ENCODE assay signal across 1 cellular context in genomic region chr1:235090406-235091069, GRCh38.
TF ChIP-seq lines count a peak whose summit lies in the region.

No MANE protein-coding gene starts in this region.

TF ChIP-seq in K562, 482 proteins besides CTCF, POLR2A, EP300 and RAD21 (continued from another document and continues in another):
- TF ChIP-seq ATF3 (IDR thresholded peaks at IDR 0.05) = no peak
- no peak for TF ChIP-seq ATF3 (CRISPR knock-in tag; conservative IDR thresholded peaks at IDR 0.05)
- TF ChIP-seq RNF2 (IDR thresholded peaks at IDR 0.05) = peak; percentile 25; the same call in 1 of the 2 replicates
- TF ChIP-seq, protein P1, sequence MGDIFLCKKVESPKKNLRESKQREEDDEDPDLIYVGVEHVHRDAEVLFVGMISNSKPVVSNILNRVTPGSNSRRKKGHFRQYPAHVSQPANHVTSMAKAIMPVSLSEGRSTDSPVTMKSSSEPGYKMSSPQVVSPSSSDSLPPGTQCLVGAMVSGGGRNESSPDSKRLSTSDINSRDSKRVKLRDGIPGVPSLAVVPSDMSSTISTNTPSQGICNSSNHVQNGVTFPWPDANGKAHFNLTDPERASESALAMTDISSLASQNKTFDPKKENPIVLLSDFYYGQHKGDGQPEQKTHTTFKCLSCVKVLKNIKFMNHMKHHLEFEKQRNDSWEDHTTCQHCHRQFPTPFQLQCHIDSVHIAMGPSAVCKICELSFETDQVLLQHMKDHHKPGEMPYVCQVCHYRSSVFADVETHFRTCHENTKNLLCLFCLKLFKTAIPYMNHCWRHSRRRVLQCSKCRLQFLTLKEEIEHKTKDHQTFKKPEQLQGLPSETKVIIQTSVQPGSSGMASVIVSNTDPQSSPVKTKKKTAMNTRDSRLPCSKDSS (IDR thresholded peaks at IDR 0.05; ENCODE audit: low read depth, partially characterized antibody) = no peak
- no peak for TF ChIP-seq RBM14 (IDR thresholded peaks at IDR 0.05; ENCODE audit: borderline replicate concordance, insufficient read depth, low read depth, low read length)
- TF ChIP-seq EP400 (IDR thresholded peaks at IDR 0.05) = no peak; the same call in 1 of the 2 replicates
- TF ChIP-seq HIVEP1 (CRISPR knock-in tag; IDR thresholded peaks at IDR 0.05) = no peak
- TF ChIP-seq FOS (IDR thresholded peaks at IDR 0.05; ENCODE audit: extremely low read depth, insufficient read length) = no peak
- no peak for TF ChIP-seq NR4A1 (CRISPR knock-in tag; IDR thresholded peaks at IDR 0.05)
- TF ChIP-seq NR4A1 (tag; IDR thresholded peaks at IDR 0.05) = no peak
- no peak for TF ChIP-seq ZKSCAN8 (CRISPR knock-in tag; IDR thresholded peaks at IDR 0.05)
- TF ChIP-seq BRF1 (IDR thresholded peaks at IDR 0.05; ENCODE audit: borderline replicate concordance, extremely low read depth, insufficient read length) = no peak
- TF ChIP-seq HNRNPK (IDR thresholded peaks at IDR 0.05; ENCODE audit: low read depth, low read length, poor library complexity, severe bottlenecking) = no peak
- TF ChIP-seq SRSF1 (IDR thresholded peaks at IDR 0.05; ENCODE audit: low read depth, low read length) = no peak
- TF ChIP-seq ZNF217 (CRISPR knock-in tag; IDR thresholded peaks at IDR 0.05) = no peak
- TF ChIP-seq KLF13 (tag; IDR thresholded peaks at IDR 0.05; ENCODE audit: borderline replicate concordance, low read depth) = no peak
- TF ChIP-seq KDM5B (IDR thresholded peaks at IDR 0.05; ENCODE audit: insufficient replicate concordance, low read depth, low read length) = no peak
- TF ChIP-seq POLR2AphosphoS2 (IDR thresholded peaks at IDR 0.05; ENCODE audit: low read length) = no peak
- TF ChIP-seq ZNF668 (CRISPR knock-in tag; IDR thresholded peaks at IDR 0.05) = 0 out of 2 replicates have a peak, but pooled peaks have one; percentile 0
- TF ChIP-seq TSHZ1 (CRISPR knock-in tag; IDR thresholded peaks at IDR 0.05) = no peak
- TF ChIP-seq, protein P2, sequence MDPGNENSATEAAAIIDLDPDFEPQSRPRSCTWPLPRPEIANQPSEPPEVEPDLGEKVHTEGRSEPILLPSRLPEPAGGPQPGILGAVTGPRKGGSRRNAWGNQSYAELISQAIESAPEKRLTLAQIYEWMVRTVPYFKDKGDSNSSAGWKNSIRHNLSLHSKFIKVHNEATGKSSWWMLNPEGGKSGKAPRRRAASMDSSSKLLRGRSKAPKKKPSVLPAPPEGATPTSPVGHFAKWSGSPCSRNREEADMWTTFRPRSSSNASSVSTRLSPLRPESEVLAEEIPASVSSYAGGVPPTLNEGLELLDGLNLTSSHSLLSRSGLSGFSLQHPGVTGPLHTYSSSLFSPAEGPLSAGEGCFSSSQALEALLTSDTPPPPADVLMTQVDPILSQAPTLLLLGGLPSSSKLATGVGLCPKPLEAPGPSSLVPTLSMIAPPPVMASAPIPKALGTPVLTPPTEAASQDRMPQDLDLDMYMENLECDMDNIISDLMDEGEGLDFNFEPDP (CRISPR knock-in tag; IDR thresholded peaks at IDR 0.05) = no peak
- TF ChIP-seq BRD9 (IDR thresholded peaks at IDR 0.05; ENCODE audit: low read depth, partially characterized antibody) = no peak
- TF ChIP-seq U2AF1 (optimal IDR thresholded peaks at IDR 0.05; ENCODE audit: low read depth, low read length) = no peak
- 0 out of 2 replicates have a peak, but pooled peaks have one; percentile 43 for TF ChIP-seq BACH1 (tag; IDR thresholded peaks at IDR 0.05)
- no peak; a peak in 1 of 4 replicates for TF ChIP-seq NRF1 (conservative IDR thresholded peaks at IDR 0.05 in 1 of 2, IDR thresholded peaks at IDR 0.05 in 1 of 2)
- TF ChIP-seq ZNF24 (IDR thresholded peaks at IDR 0.05) = peak; percentile 79
- TF ChIP-seq MYC (IDR thresholded peaks at IDR 0.05; ENCODE audit: low read depth, low read length) = peak; percentile 70
- no peak for TF ChIP-seq MYC (CRISPR knock-in tag; IDR thresholded peaks at IDR 0.05; ENCODE audit: borderline replicate concordance, low read depth)
- no peak for TF ChIP-seq ZSCAN32 (CRISPR knock-in tag; IDR thresholded peaks at IDR 0.05)
- no peak for TF ChIP-seq ZNF311 (CRISPR knock-in tag; IDR thresholded peaks at IDR 0.05)
- no peak for TF ChIP-seq ZNF586 (CRISPR knock-in tag; conservative IDR thresholded peaks at IDR 0.05)
- TF ChIP-seq ZBTB11 (CRISPR knock-in tag; IDR thresholded peaks at IDR 0.05) = peak in 1 of 3 experiments; percentile 54; a peak in 1 of 6 replicates
- no peak for TF ChIP-seq ZNF408 (CRISPR knock-in tag; IDR thresholded peaks at IDR 0.05; ENCODE audit: low read depth)
- no peak for TF ChIP-seq SLC30A9 (CRISPR knock-in tag; IDR thresholded peaks at IDR 0.05)
- no peak for TF ChIP-seq THRAP3 (IDR thresholded peaks at IDR 0.05; ENCODE audit: borderline replicate concordance)
- TF ChIP-seq ETV1 (tag; conservative IDR thresholded peaks at IDR 0.05; ENCODE audit: low read depth) = peak; percentile 44; the same call in 1 of the 2 replicates
- TF ChIP-seq CREB5 (CRISPR knock-in tag; IDR thresholded peaks at IDR 0.05) = no peak
- TF ChIP-seq HOXB6 (CRISPR knock-in tag; IDR thresholded peaks at IDR 0.05; ENCODE audit: borderline replicate concordance) = no peak
- TF ChIP-seq, protein P3, sequence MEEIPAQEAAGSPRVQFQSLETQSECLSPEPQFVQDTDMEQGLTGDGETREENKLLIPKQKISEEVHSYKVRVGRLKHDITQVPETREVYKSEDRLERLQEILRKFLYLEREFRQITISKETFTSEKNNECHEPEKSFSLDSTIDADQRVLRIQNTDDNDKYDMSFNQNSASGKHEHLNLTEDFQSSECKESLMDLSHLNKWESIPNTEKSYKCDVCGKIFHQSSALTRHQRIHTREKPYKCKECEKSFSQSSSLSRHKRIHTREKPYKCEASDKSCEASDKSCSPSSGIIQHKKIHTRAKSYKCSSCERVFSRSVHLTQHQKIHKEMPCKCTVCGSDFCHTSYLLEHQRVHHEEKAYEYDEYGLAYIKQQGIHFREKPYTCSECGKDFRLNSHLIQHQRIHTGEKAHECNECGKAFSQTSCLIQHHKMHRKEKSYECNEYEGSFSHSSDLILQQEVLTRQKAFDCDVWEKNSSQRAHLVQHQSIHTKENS (CRISPR knock-in tag; IDR thresholded peaks at IDR 0.05) = no peak
- no peak for TF ChIP-seq PYGO2 (tag; IDR thresholded peaks at IDR 0.05)
- no peak for TF ChIP-seq HDAC3 (IDR thresholded peaks at IDR 0.05; ENCODE audit: borderline replicate concordance, partially characterized antibody)
- no peak for TF ChIP-seq CAMTA2 (CRISPR knock-in tag; conservative IDR thresholded peaks at IDR 0.05)
- TF ChIP-seq CTBP1 (IDR thresholded peaks at IDR 0.05; ENCODE audit: borderline replicate concordance) = peak; percentile 86
- TF ChIP-seq ZC3H8 (IDR thresholded peaks at IDR 0.05) = no peak
- no peak for TF ChIP-seq E2F8 (IDR thresholded peaks at IDR 0.05; ENCODE audit: low read depth, partially characterized antibody)
- TF ChIP-seq ZNF431 (CRISPR knock-in tag; IDR thresholded peaks at IDR 0.05) = no peak
- no peak for TF ChIP-seq GTF2B (IDR thresholded peaks at IDR 0.05; ENCODE audit: extremely low read depth, insufficient read length)
- peak; percentile 10 to 55; a peak in 1 of 4 replicates for TF ChIP-seq TEAD1 (CRISPR knock-in tag; IDR thresholded peaks at IDR 0.05)
- TF ChIP-seq STAT5B (CRISPR knock-in tag; IDR thresholded peaks at IDR 0.05) = no peak
- TF ChIP-seq ZNF764 (CRISPR knock-in tag; IDR thresholded peaks at IDR 0.05; ENCODE audit: low read depth) = no peak
- no peak for TF ChIP-seq ZNF124 (CRISPR knock-in tag; IDR thresholded peaks at IDR 0.05)
- no peak for TF ChIP-seq ZBTB9 (CRISPR knock-in tag; IDR thresholded peaks at IDR 0.05)
